19 cellular contexts compared by ENCODE assay signal in genomic region chr14:99475660-99476059, GRCh38. TPM values are rescaled to one million over a fixed set of nuclear protein-coding genes. Genes with fewer than 3 reads are reported as not detected.
DNase-seq lines count a peak whose midpoint lies in the region; ATAC-seq and TF ChIP-seq lines count a peak whose summit lies in the region.
"Had no signal": no experiment of that assay in that cellular context is flagged by ENCODE, and none has a peak within 500 bp of the region (broad histone marks: within the 10 kb centered on the region; RNA-seq: fewer than 3 reads in every experiment).

No MANE protein-coding gene starts in this region.

- no peak overlapping the region for H3K4me2 ChIP-seq in mammary epithelial cell (ENCODE audit: insufficient read depth, low read depth, low read length)
- peak overlapping the region; percentile 53 for H3K4me2 ChIP-seq in smooth muscle cell

- peaks cover 28% of the 10 kb centered on the region for H3K4me1 Mint-ChIP-seq in MCF 10A (ENCODE audit: insufficient read depth, unreplicated experiment)
- H3K4me1 Mint-ChIP-seq in activated T-helper 2 cell treated with anti-CD3 and anti-CD28 coated beads, Interferon-gamma antibody, Interleukin-2, Interleukin-4, amounts not matched to agents 10 μg/mL and 5 μg/mL and 100 μg/mL, durations not matched to agents 14 hours and 24 hours and 36 hours (ENCODE audit: low read depth) = peaks cover 17% of the 10 kb centered on the region

- peaks cover 97% of the 10 kb centered on the region for H3K79me2 ChIP-seq in mammary epithelial cell (ENCODE audit: insufficient read depth, low read length)
- peaks cover 90% of the 10 kb centered on the region for H3K79me2 ChIP-seq in smooth muscle cell (ENCODE audit: low read depth)

- H3K9me3 Mint-ChIP-seq in MCF 10A (ENCODE audit: unreplicated experiment) = no peaks in the 10 kb centered on the region
- H3K9me3 Mint-ChIP-seq in activated T-helper 2 cell treated with anti-CD3 and anti-CD28 coated beads, Interferon-gamma antibody, Interleukin-2, Interleukin-4, amounts not matched to agents 10 μg/mL and 5 μg/mL and 100 μg/mL, durations not matched to agents 14 hours and 24 hours and 36 hours = no peaks in the 10 kb centered on the region
- H3K9me3 Mint-ChIP-seq: CD4-positive, alpha-beta T cell had no signal

- H2AFZ ChIP-seq in mammary epithelial cell (ENCODE audit: low read depth, low read length) (no peak overlapping the region), smooth muscle cell (ENCODE audit: low read depth) (no peak overlapping the region)

- H3K4me1 ChIP-seq in mammary epithelial cell (ENCODE audit: insufficient read depth, low read length) (peaks cover 14% of the 10 kb centered on the region), smooth muscle cell (ENCODE audit: low read depth) (peaks cover 24% of the 10 kb centered on the region)

- peak overlapping the region; percentile 16 for H3K27ac Mint-ChIP-seq in MCF 10A (ENCODE audit: low read depth, unreplicated experiment)
- no peak overlapping the region for H3K27ac Mint-ChIP-seq in activated T-helper 2 cell treated with anti-CD3 and anti-CD28 coated beads, Interferon-gamma antibody, Interleukin-2, Interleukin-4, amounts not matched to agents 10 μg/mL and 5 μg/mL and 100 μg/mL, durations not matched to agents 14 hours and 24 hours and 36 hours
- H3K27ac Mint-ChIP-seq: CD4-positive, alpha-beta T cell had no signal

- no peak for ATAC-seq in HG03520 (IDR thresholded peaks at IDR 0.05; ENCODE audit: unreplicated experiment)
- ATAC-seq: SK-N-SH treated with all-trans-retinoic acid at 6 μM for 48 hours had no signal

- DNase-seq in MCF 10A (ENCODE audit: unreplicated experiment) (no peak), mammary epithelial cell (no peak), SK-N-MC (ENCODE audit: low read depth, low spot score) (no peak), fibroblast of pulmonary artery (ENCODE audit: low read depth) (peak; percentile 25), smooth muscle cell (lab: John Stamatoyannopoulos, UW; ENCODE audit: unreplicated experiment) (no peak), COLO668 (lab: John Stamatoyannopoulos, UW; ENCODE audit: unreplicated experiment) (no peak)
- DNase-seq in activated T-helper 2 cell treated with anti-CD3 and anti-CD28 coated beads, Interferon-gamma antibody, Interleukin-2, Interleukin-4, amounts not matched to agents 10 μg/mL and 5 μg/mL and 100 μg/mL, durations not matched to agents 14 hours and 24 hours and 36 hours (ENCODE audit: low spot score) = no peak
- DNase-seq: 8988T; BE2C; Calu3; CD4-positive, alpha-beta T cell; NCI-H1436; NCI-H1930; NCI-H226; NCI-H524; OCI-M1; SHP77 treated with DMSO at 0.1 percent for 48 hours had no signal

- no peak overlapping the region for H3K27ac ChIP-seq in mammary epithelial cell (ENCODE audit: insufficient read depth, low read depth, low read length)
- H3K27ac ChIP-seq in SK-N-MC = peak overlapping the region; percentile 75
- no peak overlapping the region for H3K27ac ChIP-seq in smooth muscle cell (ENCODE audit: low read depth)

- in situ Hi-C loops in mammary epithelial cell (cut with MboI; ENCODE audit: low sequenced_read_pairs in 2 of 2) = no loop called here

- BruUV-seq in MCF 10A (replicated peaks; lab: Mats Ljungman, UMichigan) (no TSS peak), mammary epithelial cell (replicated peaks; lab: Mats Ljungman, UMichigan) (no TSS peak)

- POLR2A ChIA-PET in MCF 10A (lab: Yijun Ruan, JAX) = no interaction called here

- H3K27me3 ChIP-seq in mammary epithelial cell (ENCODE audit: insufficient read depth, low read length) = no peaks in the 10 kb centered on the region
- no peaks in the 10 kb centered on the region for H3K27me3 ChIP-seq in smooth muscle cell (ENCODE audit: low read depth)
- H3K27me3 ChIP-seq: BE2C had no signal

- H3K27me3 Mint-ChIP-seq in MCF 10A (ENCODE audit: insufficient read depth, unreplicated experiment) = no peaks in the 10 kb centered on the region
- H3K27me3 Mint-ChIP-seq in activated T-helper 2 cell treated with anti-CD3 and anti-CD28 coated beads, Interferon-gamma antibody, Interleukin-2, Interleukin-4, amounts not matched to agents 10 μg/mL and 5 μg/mL and 100 μg/mL, durations not matched to agents 14 hours and 24 hours and 36 hours (ENCODE audit: low read depth) = no peaks in the 10 kb centered on the region
- H3K27me3 Mint-ChIP-seq: CD4-positive, alpha-beta T cell had no signal

- H3K4me3 Mint-ChIP-seq in MCF 10A (ENCODE audit: unreplicated experiment) = no peak overlapping the region
- H3K4me3 Mint-ChIP-seq in activated T-helper 2 cell treated with anti-CD3 and anti-CD28 coated beads, Interferon-gamma antibody, Interleukin-2, Interleukin-4, amounts not matched to agents 10 μg/mL and 5 μg/mL and 100 μg/mL, durations not matched to agents 14 hours and 24 hours and 36 hours (ENCODE audit: low read depth) = no peak overlapping the region
- H3K4me3 Mint-ChIP-seq: CD4-positive, alpha-beta T cell had no signal

- intact Hi-C loops in MCF 10A (cut with micrococcal nuclease) = no loop called here
- intact Hi-C loops in mammary epithelial cell (cut with micrococcal nuclease) = no loop called here
- intact Hi-C loops in activated T-helper 2 cell treated with anti-CD3 and anti-CD28 coated beads, Interferon-gamma antibody, Interleukin-2, Interleukin-4, amounts not matched to agents 10 μg/mL and 5 μg/mL and 100 μg/mL, durations not matched to agents 14 hours and 24 hours and 36 hours (cut with micrococcal nuclease) = no loop called here

- H3K4me3 ChIP-seq in mammary epithelial cell (replicated peaks in 1 of 3; ENCODE audit: insufficient read depth in 1 of 3, low read depth in 2 of 3, low read length in 3 of 3) (no peak overlapping the region), SK-N-MC (peak overlapping the region; percentile 62), fibroblast of pulmonary artery (replicated peaks; ENCODE audit: low read depth, low read length) (no peak overlapping the region), smooth muscle cell (no peak overlapping the region)

- H3K36me3 Mint-ChIP-seq in MCF 10A (ENCODE audit: insufficient read depth, unreplicated experiment) = no peaks in the 10 kb centered on the region
- H3K36me3 Mint-ChIP-seq in activated T-helper 2 cell treated with anti-CD3 and anti-CD28 coated beads, Interferon-gamma antibody, Interleukin-2, Interleukin-4, amounts not matched to agents 10 μg/mL and 5 μg/mL and 100 μg/mL, durations not matched to agents 14 hours and 24 hours and 36 hours (ENCODE audit: low read depth) = peaks cover 3% of the 10 kb centered on the region

- WGBS in mammary epithelial cell (ENCODE audit: low coverage, missing lambda C conversion rate) = 94% methylated on average over 2 of the region's 2 CpGs
- 72% methylated on average over 2 of the region's 2 CpGs for WGBS in smooth muscle cell (ENCODE audit: low lambda C conversion rate)

- H3F3A ChIP-seq in smooth muscle cell (ENCODE audit: low read depth) = peaks cover 15% of the 10 kb centered on the region

- dilution Hi-C loops in mammary epithelial cell (cut with HindIII; ENCODE audit: low sequenced_read_pairs) = loop anchor here (5.0 kb wide), 1 partner anchor 73 kb away; no protein-coding TSS in a partner anchor

- H4K20me1 ChIP-seq in mammary epithelial cell (ENCODE audit: insufficient read depth, low read length) (peaks cover 4% of the 10 kb centered on the region), smooth muscle cell (ENCODE audit: low read depth) (peaks cover 93% of the 10 kb centered on the region)

- no peak for TF ChIP-seq CTCF in MCF 10A (IDR thresholded peaks at IDR 0.05; ENCODE audit: unreplicated experiment)
- no peak for TF ChIP-seq CTCF in mammary epithelial cell (conservative IDR thresholded peaks at IDR 0.05 in 1 of 2, IDR thresholded peaks at IDR 0.05 in 1 of 2; ENCODE audit: extremely low read depth in 1 of 2, insufficient read depth in 1 of 2, low read depth in 1 of 2, low read length in 2 of 2)
- no peak for TF ChIP-seq CTCF in fibroblast of pulmonary artery (IDR thresholded peaks at IDR 0.05; ENCODE audit: low read length, missing control alignments)
- TF ChIP-seq CTCF in smooth muscle cell (IDR thresholded peaks at IDR 0.05; ENCODE audit: borderline replicate concordance, insufficient read depth, poor library complexity, severe bottlenecking) = no peak

- H3K9me3 ChIP-seq in mammary epithelial cell (replicated peaks; ENCODE audit: insufficient read depth, low read length) = no peaks in the 10 kb centered on the region
- no peaks in the 10 kb centered on the region for H3K9me3 ChIP-seq in SK-N-MC (ENCODE audit: low read depth, low read length)
- H3K9me3 ChIP-seq in smooth muscle cell (replicated peaks; ENCODE audit: low read depth) = no peaks in the 10 kb centered on the region
- H3K9me3 ChIP-seq: BE2C had no signal

- H3K36me3 ChIP-seq in mammary epithelial cell (ENCODE audit: insufficient read depth, low read length) = no peaks in the 10 kb centered on the region
- H3K36me3 ChIP-seq in SK-N-MC (ENCODE audit: insufficient read depth, low read length) = no peaks in the 10 kb centered on the region
- no peaks in the 10 kb centered on the region for H3K36me3 ChIP-seq in smooth muscle cell (ENCODE audit: low read depth)
- H3K36me3 ChIP-seq: BE2C had no signal

- CTCF ChIA-PET in MCF 10A (lab: Yijun Ruan, JAX) (no interaction called here), mammary epithelial cell (lab: Charles Lee; ENCODE audit: low non-redundant PET) (no interaction called here)

- H3K9ac ChIP-seq in mammary epithelial cell (ENCODE audit: insufficient read depth, low read length) (no peak overlapping the region), SK-N-MC (ENCODE audit: insufficient read length) (peak overlapping the region; percentile 52), smooth muscle cell (ENCODE audit: low read depth) (no peak overlapping the region)

RNA-seq across cellular contexts. Expression of gene SETD3, which starts 5.0 kb away (rescaled TPM):
- total RNA-seq in MCF 10A (2022) (43.9 and 50.6 TPM in 2 replicates), mammary epithelial cell (10 to 100 TPM; 51.3 to 62.8 TPM), smooth muscle cell (74.9 and 78.2 TPM in 2 replicates)
- polyA plus RNA-seq in mammary epithelial cell (28.8 TPM), smooth muscle cell (41.5 and 49.2 TPM in 2 replicates)
- 62.1 TPM for polyA minus RNA-seq in mammary epithelial cell
- total RNA-seq in activated T-helper 2 cell treated with anti-CD3 and anti-CD28 coated beads, Interferon-gamma antibody, Interleukin-2, Interleukin-4, amounts not matched to agents 10 μg/mL and 5 μg/mL and 100 μg/mL, durations not matched to agents 14 hours and 24 hours and 36 hours = 52.9 and 53.7 TPM in 2 replicates

RNA-seq across cellular contexts. Expression of gene CCNK, which starts 5.5 kb away (rescaled TPM):
- total RNA-seq in MCF 10A (2022) (70.4 and 87.7 TPM in 2 replicates), mammary epithelial cell (10 to 100 TPM; 27.0 to 85.4 TPM), smooth muscle cell (32.9 and 45.0 TPM in 2 replicates)
- polyA plus RNA-seq in mammary epithelial cell (7.0 TPM), smooth muscle cell (14.6 and 22.7 TPM in 2 replicates)
- 41.3 TPM for polyA minus RNA-seq in mammary epithelial cell
- total RNA-seq in activated T-helper 2 cell treated with anti-CD3 and anti-CD28 coated beads, Interferon-gamma antibody, Interleukin-2, Interleukin-4, amounts not matched to agents 10 μg/mL and 5 μg/mL and 100 μg/mL, durations not matched to agents 14 hours and 24 hours and 36 hours = 77.8 and 80.4 TPM in 2 replicates
